23 cellular contexts compared by ENCODE assay signal in genomic region chr3:77868725-77869124, GRCh38.
"Had no signal": no experiment of that assay in that cellular context is flagged by ENCODE, and none has a peak within 500 bp of the region (broad histone marks: within the 10 kb centered on the region; RNA-seq: fewer than 3 reads in every experiment).

No MANE protein-coding gene starts in this region.

- H3K27ac ChIP-seq: adrenal gland, SJCRH30, VCaP had no signal

- H3K36me3 ChIP-seq: adrenal gland, SJCRH30 had no signal

- ATAC-seq: activated T-helper 17 cell treated with anti-CD3 and anti-CD28 coated beads, Interleukin-2, amount 50 U/mL, for 72 hours had no signal

- H3K9me3 ChIP-seq: adrenal gland, SJCRH30, SK-N-SH had no signal

- H3K4me1 ChIP-seq: adrenal gland, SJCRH30 had no signal

- H3K4me2 ChIP-seq: SK-N-SH had no signal

- H3K4me3 ChIP-seq: adrenal gland, SJCRH30 had no signal

- DNase-seq: activated CD4-positive, alpha-beta memory T cell treated with anti-CD3 and anti-CD28 coated beads for 36 hours; activated CD4-positive, alpha-beta T cell treated with anti-CD3 and anti-CD28 coated beads, Interleukin-2, amount 10 ng/mL, durations not matched to agents 7 days and 5 days; activated CD4-positive, CD25-positive, alpha-beta regulatory T cell; activated gamma-delta T cell; activated naive CD4-positive, alpha-beta T cell treated with anti-CD3 and anti-CD28 coated beads, Interleukin-2, amount 10 ng/mL, durations not matched to agents 7 days and 5 days; activated naive CD8-positive, alpha-beta T cell treated with anti-CD3 and anti-CD28 coated beads, Interleukin-2, amount 10 ng/mL, durations not matched to agents 7 days and 5 days; activated T-cell treated with anti-CD3 and anti-CD28 coated beads for 4 hours; activated T-cell treated with anti-CD3 and anti-CD28 coated beads, Interleukin-2, amount 50 U/mL, for 48 hours; adrenal gland; anterior cingulate cortex; NCI-H1417 treated with DMSO at 0.1 percent for 48 hours; NCI-H1694; NCI-H2029 treated with DMSO at 0.1 percent for 48 hours; NCI-H345; NCI-H510A; NCI-H526 treated with DMSO at 0.1 percent for 48 hours; NCI-H82; Right ventricle myocardium superior; SJCRH30; SK-N-SH; T-helper 1 cell had no signal

- H3K9ac ChIP-seq: SK-N-SH had no signal

- H3K9me2 ChIP-seq: SK-N-SH had no signal

- H3K27me3 ChIP-seq: adrenal gland, SJCRH30 had no signal
